1 cellular context compared by ENCODE assay signal in the genomic region with DNA sequence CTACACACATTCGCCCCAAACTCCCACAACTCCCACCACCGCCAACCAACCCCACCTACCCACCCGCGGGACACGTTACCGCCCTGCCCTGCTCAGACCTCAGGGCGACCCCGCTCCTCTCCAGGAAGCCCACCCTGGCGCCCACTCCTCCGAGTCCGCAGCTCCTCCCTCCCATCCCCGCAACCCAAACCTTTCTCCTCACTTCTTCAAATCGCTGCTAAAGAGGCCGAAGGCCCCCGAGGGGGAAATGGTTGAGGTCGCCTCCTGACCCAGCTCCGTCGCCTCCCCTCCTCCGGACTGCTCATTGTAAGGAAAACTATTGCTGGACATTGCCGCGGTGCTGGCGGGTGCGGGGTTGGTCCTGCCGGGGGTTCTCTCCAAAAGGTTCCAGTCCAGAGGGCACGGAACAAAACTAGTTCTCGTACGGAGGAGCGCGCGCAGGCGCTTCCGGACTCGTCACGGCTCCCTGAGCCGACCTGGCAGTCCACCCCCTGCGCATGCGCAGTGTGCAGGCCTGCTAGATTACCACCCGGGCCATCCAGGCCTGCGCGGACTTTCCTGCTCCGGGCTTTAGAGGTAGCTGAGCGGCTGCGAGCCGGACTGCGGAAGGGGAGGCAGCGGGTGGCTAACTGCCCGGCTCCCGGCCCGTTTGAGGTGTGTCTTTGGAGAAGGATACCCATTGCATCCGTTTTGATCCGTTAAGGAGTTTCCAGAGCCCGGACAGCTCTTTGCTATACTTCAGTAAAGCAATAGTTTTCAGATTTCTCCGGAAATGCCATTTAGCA.
TF ChIP-seq lines count a peak whose summit lies in the region.

A gene with protein sequence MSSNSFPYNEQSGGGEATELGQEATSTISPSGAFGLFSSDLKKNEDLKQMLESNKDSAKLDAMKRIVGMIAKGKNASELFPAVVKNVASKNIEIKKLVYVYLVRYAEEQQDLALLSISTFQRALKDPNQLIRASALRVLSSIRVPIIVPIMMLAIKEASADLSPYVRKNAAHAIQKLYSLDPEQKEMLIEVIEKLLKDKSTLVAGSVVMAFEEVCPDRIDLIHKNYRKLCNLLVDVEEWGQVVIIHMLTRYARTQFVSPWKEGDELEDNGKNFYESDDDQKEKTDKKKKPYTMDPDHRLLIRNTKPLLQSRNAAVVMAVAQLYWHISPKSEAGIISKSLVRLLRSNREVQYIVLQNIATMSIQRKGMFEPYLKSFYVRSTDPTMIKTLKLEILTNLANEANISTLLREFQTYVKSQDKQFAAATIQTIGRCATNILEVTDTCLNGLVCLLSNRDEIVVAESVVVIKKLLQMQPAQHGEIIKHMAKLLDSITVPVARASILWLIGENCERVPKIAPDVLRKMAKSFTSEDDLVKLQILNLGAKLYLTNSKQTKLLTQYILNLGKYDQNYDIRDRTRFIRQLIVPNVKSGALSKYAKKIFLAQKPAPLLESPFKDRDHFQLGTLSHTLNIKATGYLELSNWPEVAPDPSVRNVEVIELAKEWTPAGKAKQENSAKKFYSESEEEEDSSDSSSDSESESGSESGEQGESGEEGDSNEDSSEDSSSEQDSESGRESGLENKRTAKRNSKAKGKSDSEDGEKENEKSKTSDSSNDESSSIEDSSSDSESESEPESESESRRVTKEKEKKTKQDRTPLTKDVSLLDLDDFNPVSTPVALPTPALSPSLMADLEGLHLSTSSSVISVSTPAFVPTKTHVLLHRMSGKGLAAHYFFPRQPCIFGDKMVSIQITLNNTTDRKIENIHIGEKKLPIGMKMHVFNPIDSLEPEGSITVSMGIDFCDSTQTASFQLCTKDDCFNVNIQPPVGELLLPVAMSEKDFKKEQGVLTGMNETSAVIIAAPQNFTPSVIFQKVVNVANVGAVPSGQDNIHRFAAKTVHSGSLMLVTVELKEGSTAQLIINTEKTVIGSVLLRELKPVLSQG (minus strand): TSS at position 449 of the 785 bp plus-strand sequence. CDS start 119 bp downstream, at position 330.

TF ChIP-seq in HepG2, 621 proteins besides CTCF, POLR2A, EP300 and RAD21 (continued from another document and continues in another):
- TF ChIP-seq, protein P1, sequence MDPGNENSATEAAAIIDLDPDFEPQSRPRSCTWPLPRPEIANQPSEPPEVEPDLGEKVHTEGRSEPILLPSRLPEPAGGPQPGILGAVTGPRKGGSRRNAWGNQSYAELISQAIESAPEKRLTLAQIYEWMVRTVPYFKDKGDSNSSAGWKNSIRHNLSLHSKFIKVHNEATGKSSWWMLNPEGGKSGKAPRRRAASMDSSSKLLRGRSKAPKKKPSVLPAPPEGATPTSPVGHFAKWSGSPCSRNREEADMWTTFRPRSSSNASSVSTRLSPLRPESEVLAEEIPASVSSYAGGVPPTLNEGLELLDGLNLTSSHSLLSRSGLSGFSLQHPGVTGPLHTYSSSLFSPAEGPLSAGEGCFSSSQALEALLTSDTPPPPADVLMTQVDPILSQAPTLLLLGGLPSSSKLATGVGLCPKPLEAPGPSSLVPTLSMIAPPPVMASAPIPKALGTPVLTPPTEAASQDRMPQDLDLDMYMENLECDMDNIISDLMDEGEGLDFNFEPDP (CRISPR knock-in tag; conservative IDR thresholded peaks at IDR 0.05): no peak
- TF ChIP-seq SALL1 (CRISPR knock-in tag; IDR thresholded peaks at IDR 0.05) (peak; percentile 61; the same call in 1 of the 2 replicates), FOXA1 (IDR thresholded peaks at IDR 0.05) (no peak), FOXA1 (CRISPR knock-in tag; IDR thresholded peaks at IDR 0.05) (no peak), FOXC1 (CRISPR knock-in tag; IDR thresholded peaks at IDR 0.05; ENCODE audit: borderline replicate concordance) (0 out of 2 replicates have a peak, but pooled peaks have one; percentile 27), GTF2F1 (IDR thresholded peaks at IDR 0.05; ENCODE audit: low read length) (peak; percentile 54; the same call in 1 of the 2 replicates), FOXA3 (CRISPR knock-in tag; IDR thresholded peaks at IDR 0.05) (no peak), ZNF101 (CRISPR knock-in tag; IDR thresholded peaks at IDR 0.05; ENCODE audit: borderline replicate concordance, low read depth) (no peak), SOX5 (CRISPR knock-in tag; IDR thresholded peaks at IDR 0.05; ENCODE audit: borderline replicate concordance) (no peak), MXI1 (IDR thresholded peaks at IDR 0.05; ENCODE audit: borderline replicate concordance, low read depth, low read length) (peak; percentile 81; the same call in 1 of the 3 replicates), NFYB (CRISPR knock-in tag; IDR thresholded peaks at IDR 0.05) (no peak; the same call in 1 of the 2 replicates), TSC22D2 (CRISPR knock-in tag; IDR thresholded peaks at IDR 0.05; ENCODE audit: borderline replicate concordance) (peak; percentile 49; the same call in 1 of the 2 replicates), ZNF138 (CRISPR knock-in tag; IDR thresholded peaks at IDR 0.05; ENCODE audit: low read depth) (peak; percentile 59), KDM2A (CRISPR knock-in tag; IDR thresholded peaks at IDR 0.05; ENCODE audit: borderline replicate concordance, low read depth) (peak; percentile 95), NPAS2 (CRISPR knock-in tag; IDR thresholded peaks at IDR 0.05; ENCODE audit: borderline replicate concordance) (no peak), MLLT10 (CRISPR knock-in tag; IDR thresholded peaks at IDR 0.05) (no peak), ZNF703 (CRISPR knock-in tag; IDR thresholded peaks at IDR 0.05; ENCODE audit: borderline replicate concordance) (no peak), ZNF124 (CRISPR knock-in tag; IDR thresholded peaks at IDR 0.05) (peak; percentile 87; the same call in 1 of the 2 replicates)
- TF ChIP-seq, protein P2, sequence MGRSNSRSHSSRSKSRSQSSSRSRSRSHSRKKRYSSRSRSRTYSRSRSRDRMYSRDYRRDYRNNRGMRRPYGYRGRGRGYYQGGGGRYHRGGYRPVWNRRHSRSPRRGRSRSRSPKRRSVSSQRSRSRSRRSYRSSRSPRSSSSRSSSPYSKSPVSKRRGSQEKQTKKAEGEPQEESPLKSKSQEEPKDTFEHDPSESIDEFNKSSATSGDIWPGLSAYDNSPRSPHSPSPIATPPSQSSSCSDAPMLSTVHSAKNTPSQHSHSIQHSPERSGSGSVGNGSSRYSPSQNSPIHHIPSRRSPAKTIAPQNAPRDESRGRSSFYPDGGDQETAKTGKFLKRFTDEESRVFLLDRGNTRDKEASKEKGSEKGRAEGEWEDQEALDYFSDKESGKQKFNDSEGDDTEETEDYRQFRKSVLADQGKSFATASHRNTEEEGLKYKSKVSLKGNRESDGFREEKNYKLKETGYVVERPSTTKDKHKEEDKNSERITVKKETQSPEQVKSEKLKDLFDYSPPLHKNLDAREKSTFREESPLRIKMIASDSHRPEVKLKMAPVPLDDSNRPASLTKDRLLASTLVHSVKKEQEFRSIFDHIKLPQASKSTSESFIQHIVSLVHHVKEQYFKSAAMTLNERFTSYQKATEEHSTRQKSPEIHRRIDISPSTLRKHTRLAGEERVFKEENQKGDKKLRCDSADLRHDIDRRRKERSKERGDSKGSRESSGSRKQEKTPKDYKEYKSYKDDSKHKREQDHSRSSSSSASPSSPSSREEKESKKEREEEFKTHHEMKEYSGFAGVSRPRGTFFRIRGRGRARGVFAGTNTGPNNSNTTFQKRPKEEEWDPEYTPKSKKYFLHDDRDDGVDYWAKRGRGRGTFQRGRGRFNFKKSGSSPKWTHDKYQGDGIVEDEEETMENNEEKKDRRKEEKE (IDR thresholded peaks at IDR 0.05): no peak
- TF ChIP-seq, protein P3, sequence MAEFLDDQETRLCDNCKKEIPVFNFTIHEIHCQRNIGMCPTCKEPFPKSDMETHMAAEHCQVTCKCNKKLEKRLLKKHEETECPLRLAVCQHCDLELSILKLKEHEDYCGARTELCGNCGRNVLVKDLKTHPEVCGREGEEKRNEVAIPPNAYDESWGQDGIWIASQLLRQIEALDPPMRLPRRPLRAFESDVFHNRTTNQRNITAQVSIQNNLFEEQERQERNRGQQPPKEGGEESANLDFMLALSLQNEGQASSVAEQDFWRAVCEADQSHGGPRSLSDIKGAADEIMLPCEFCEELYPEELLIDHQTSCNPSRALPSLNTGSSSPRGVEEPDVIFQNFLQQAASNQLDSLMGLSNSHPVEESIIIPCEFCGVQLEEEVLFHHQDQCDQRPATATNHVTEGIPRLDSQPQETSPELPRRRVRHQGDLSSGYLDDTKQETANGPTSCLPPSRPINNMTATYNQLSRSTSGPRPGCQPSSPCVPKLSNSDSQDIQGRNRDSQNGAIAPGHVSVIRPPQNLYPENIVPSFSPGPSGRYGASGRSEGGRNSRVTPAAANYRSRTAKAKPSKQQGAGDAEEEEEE (CRISPR knock-in tag; IDR thresholded peaks at IDR 0.05; ENCODE audit: borderline replicate concordance): no peak
- TF ChIP-seq, protein P4, sequence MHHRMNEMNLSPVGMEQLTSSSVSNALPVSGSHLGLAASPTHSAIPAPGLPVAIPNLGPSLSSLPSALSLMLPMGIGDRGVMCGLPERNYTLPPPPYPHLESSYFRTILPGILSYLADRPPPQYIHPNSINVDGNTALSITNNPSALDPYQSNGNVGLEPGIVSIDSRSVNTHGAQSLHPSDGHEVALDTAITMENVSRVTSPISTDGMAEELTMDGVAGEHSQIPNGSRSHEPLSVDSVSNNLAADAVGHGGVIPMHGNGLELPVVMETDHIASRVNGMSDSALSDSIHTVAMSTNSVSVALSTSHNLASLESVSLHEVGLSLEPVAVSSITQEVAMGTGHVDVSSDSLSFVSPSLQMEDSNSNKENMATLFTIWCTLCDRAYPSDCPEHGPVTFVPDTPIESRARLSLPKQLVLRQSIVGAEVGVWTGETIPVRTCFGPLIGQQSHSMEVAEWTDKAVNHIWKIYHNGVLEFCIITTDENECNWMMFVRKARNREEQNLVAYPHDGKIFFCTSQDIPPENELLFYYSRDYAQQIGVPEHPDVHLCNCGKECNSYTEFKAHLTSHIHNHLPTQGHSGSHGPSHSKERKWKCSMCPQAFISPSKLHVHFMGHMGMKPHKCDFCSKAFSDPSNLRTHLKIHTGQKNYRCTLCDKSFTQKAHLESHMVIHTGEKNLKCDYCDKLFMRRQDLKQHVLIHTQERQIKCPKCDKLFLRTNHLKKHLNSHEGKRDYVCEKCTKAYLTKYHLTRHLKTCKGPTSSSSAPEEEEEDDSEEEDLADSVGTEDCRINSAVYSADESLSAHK (CRISPR knock-in tag; IDR thresholded peaks at IDR 0.05; ENCODE audit: borderline replicate concordance): no peak
- TF ChIP-seq, protein P5, sequence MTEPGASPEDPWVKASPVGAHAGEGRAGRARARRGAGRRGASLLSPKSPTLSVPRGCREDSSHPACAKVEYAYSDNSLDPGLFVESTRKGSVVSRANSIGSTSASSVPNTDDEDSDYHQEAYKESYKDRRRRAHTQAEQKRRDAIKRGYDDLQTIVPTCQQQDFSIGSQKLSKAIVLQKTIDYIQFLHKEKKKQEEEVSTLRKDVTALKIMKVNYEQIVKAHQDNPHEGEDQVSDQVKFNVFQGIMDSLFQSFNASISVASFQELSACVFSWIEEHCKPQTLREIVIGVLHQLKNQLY (CRISPR knock-in tag; IDR thresholded peaks at IDR 0.05): peak; percentile 64
- TF ChIP-seq, protein P6, sequence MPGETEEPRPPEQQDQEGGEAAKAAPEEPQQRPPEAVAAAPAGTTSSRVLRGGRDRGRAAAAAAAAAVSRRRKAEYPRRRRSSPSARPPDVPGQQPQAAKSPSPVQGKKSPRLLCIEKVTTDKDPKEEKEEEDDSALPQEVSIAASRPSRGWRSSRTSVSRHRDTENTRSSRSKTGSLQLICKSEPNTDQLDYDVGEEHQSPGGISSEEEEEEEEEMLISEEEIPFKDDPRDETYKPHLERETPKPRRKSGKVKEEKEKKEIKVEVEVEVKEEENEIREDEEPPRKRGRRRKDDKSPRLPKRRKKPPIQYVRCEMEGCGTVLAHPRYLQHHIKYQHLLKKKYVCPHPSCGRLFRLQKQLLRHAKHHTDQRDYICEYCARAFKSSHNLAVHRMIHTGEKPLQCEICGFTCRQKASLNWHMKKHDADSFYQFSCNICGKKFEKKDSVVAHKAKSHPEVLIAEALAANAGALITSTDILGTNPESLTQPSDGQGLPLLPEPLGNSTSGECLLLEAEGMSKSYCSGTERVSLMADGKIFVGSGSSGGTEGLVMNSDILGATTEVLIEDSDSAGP (CRISPR knock-in tag; IDR thresholded peaks at IDR 0.05; ENCODE audit: borderline replicate concordance): peak; percentile 90; the same call in 1 of the 2 replicates
- TF ChIP-seq, protein P7, sequence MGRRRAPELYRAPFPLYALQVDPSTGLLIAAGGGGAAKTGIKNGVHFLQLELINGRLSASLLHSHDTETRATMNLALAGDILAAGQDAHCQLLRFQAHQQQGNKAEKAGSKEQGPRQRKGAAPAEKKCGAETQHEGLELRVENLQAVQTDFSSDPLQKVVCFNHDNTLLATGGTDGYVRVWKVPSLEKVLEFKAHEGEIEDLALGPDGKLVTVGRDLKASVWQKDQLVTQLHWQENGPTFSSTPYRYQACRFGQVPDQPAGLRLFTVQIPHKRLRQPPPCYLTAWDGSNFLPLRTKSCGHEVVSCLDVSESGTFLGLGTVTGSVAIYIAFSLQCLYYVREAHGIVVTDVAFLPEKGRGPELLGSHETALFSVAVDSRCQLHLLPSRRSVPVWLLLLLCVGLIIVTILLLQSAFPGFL (CRISPR knock-in tag; IDR thresholded peaks at IDR 0.05): no peak
- TF ChIP-seq, protein P8, sequence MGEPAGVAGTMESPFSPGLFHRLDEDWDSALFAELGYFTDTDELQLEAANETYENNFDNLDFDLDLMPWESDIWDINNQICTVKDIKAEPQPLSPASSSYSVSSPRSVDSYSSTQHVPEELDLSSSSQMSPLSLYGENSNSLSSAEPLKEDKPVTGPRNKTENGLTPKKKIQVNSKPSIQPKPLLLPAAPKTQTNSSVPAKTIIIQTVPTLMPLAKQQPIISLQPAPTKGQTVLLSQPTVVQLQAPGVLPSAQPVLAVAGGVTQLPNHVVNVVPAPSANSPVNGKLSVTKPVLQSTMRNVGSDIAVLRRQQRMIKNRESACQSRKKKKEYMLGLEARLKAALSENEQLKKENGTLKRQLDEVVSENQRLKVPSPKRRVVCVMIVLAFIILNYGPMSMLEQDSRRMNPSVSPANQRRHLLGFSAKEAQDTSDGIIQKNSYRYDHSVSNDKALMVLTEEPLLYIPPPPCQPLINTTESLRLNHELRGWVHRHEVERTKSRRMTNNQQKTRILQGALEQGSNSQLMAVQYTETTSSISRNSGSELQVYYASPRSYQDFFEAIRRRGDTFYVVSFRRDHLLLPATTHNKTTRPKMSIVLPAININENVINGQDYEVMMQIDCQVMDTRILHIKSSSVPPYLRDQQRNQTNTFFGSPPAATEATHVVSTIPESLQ (CRISPR knock-in tag; conservative IDR thresholded peaks at IDR 0.05): 0 out of 2 replicates have a peak, but pooled peaks have one; percentile 20
- TF ChIP-seq, protein P9, sequence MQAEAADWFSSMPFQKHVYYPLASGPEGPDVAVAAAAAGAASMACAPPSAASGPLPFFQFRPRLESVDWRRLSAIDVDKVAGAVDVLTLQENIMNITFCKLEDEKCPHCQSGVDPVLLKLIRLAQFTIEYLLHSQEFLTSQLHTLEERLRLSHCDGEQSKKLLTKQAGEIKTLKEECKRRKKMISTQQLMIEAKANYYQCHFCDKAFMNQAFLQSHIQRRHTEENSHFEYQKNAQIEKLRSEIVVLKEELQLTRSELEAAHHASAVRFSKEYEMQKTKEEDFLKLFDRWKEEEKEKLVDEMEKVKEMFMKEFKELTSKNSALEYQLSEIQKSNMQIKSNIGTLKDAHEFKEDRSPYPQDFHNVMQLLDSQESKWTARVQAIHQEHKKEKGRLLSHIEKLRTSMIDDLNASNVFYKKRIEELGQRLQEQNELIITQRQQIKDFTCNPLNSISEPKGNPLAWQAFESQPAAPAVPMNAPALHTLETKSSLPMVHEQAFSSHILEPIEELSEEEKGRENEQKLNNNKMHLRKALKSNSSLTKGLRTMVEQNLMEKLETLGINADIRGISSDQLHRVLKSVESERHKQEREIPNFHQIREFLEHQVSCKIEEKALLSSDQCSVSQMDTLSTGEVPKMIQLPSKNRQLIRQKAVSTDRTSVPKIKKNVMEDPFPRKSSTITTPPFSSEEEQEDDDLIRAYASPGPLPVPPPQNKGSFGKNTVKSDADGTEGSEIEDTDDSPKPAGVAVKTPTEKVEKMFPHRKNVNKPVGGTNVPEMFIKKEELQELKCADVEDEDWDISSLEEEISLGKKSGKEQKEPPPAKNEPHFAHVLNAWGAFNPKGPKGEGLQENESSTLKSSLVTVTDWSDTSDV (CRISPR knock-in tag; IDR thresholded peaks at IDR 0.05): no peak
